8 cellular contexts compared by ENCODE assay signal in genomic region chr15:70097337-70098169, GRCh38. TPM values are rescaled to one million over a fixed set of nuclear protein-coding genes. Genes with fewer than 3 reads are reported as not detected.
A peak's percentile ranks its signal among the peaks of the same experiment; 100 is the strongest.
DNase-seq lines count a peak whose midpoint lies in the region; ATAC-seq and TF ChIP-seq lines count a peak whose summit lies in the region.

Gene TLE3 (minus strand): TSS chr15:70097917. CDS start chr15:70096798, 1,119 bp downstream.

- TF ChIP-seq CTCF in LNCaP clone FGC (IDR thresholded peaks at IDR 0.05; ENCODE audit: control insufficient read depth, extremely low read depth, insufficient read depth), result peak; percentile 68
- peak; percentile 71 for TF ChIP-seq CTCF in RWPE2 (IDR thresholded peaks at IDR 0.05; ENCODE audit: poor library complexity, severe bottlenecking)

- no peaks in the 10 kb centered on the region for H3K9me3 Mint-ChIP-seq in natural killer cell treated with Interleukin-12 subunit alpha and Interleukin-12 subunit beta and Interleukin-15 and Interleukin-18, amount 100 ng/mL, for 72 hours
- H3K9me3 Mint-ChIP-seq in stimulated activated naive CD8-positive, alpha-beta T cell treated with anti-CD3 and anti-CD28 coated beads, Interleukin-15, Interleukin-2, amounts not matched to agents 100 ng/mL and 50 ng/mL, for 24 hours, result no peaks in the 10 kb centered on the region

- peaks cover 45 to 59% of the 10 kb centered on the region in 2 donors for H3K4me1 Mint-ChIP-seq in natural killer cell treated with Interleukin-12 subunit alpha and Interleukin-12 subunit beta and Interleukin-15 and Interleukin-18, amount 100 ng/mL, for 72 hours (ENCODE audit: low read depth in 2 of 2)
- H3K4me1 Mint-ChIP-seq in stimulated activated naive CD8-positive, alpha-beta T cell treated with anti-CD3 and anti-CD28 coated beads, Interleukin-15, Interleukin-2, amounts not matched to agents 100 ng/mL and 50 ng/mL, for 24 hours (ENCODE audit: low read depth), result peaks cover 57% of the 10 kb centered on the region

- peak within 1 kb of the TSS; percentile 65 for H3K27ac ChIP-seq in RWPE2 (ENCODE audit: poor library complexity, severe bottlenecking)

- H3K9me3 ChIP-seq in RWPE2 (ENCODE audit: severe bottlenecking), result no peaks in the 10 kb centered on the region

- peaks cover 24% of the 10 kb centered on the region for H3K36me3 ChIP-seq in RWPE2 (ENCODE audit: low read depth)

- H3K27me3 Mint-ChIP-seq in natural killer cell treated with Interleukin-12 subunit alpha and Interleukin-12 subunit beta and Interleukin-15 and Interleukin-18, amount 100 ng/mL, for 72 hours, result peaks cover 2 to 14% of the 10 kb centered on the region in 2 donors
- peaks cover 13% of the 10 kb centered on the region for H3K27me3 Mint-ChIP-seq in stimulated activated naive CD8-positive, alpha-beta T cell treated with anti-CD3 and anti-CD28 coated beads, Interleukin-15, Interleukin-2, amounts not matched to agents 100 ng/mL and 50 ng/mL, for 24 hours

- DNase-seq in EL, result peak; percentile 96
- peak; percentile 94 for DNase-seq in GOT3 (lab: John Stamatoyannopoulos, UW)
- DNase-seq in LNCaP clone FGC (ENCODE audit: low read depth), result peak; percentile 95
- DNase-seq in RWPE2 (ENCODE audit: low spot score), result peak; percentile 100
- peak; percentile 98 for DNase-seq in activated T-helper 9 cell treated with anti-CD3 and anti-CD28 coated beads, Interleukin-2, amount 50 U/mL, for 16 hours (ENCODE audit: low read depth)
- peak; percentile 98 for DNase-seq in fibroblast of peridontal ligament (ENCODE audit: extremely low read depth)
- peak; percentile 99 for DNase-seq in natural killer cell treated with Interleukin-12 subunit alpha and Interleukin-12 subunit beta and Interleukin-15 and Interleukin-18, amount 100 ng/mL, for 72 hours (ENCODE audit: low spot score)

- H3K36me3 Mint-ChIP-seq in natural killer cell treated with Interleukin-12 subunit alpha and Interleukin-12 subunit beta and Interleukin-15 and Interleukin-18, amount 100 ng/mL, for 72 hours, result peaks cover 18% of the 10 kb centered on the region
- H3K36me3 Mint-ChIP-seq in stimulated activated naive CD8-positive, alpha-beta T cell treated with anti-CD3 and anti-CD28 coated beads, Interleukin-15, Interleukin-2, amounts not matched to agents 100 ng/mL and 50 ng/mL, for 24 hours (ENCODE audit: low read depth), result peaks cover 23% of the 10 kb centered on the region

- H3K4me1 ChIP-seq in RWPE2 (ENCODE audit: insufficient read depth, poor library complexity, severe bottlenecking), result peaks cover 31% of the 10 kb centered on the region

- H3K4me3 Mint-ChIP-seq in natural killer cell treated with Interleukin-12 subunit alpha and Interleukin-12 subunit beta and Interleukin-15 and Interleukin-18, amount 100 ng/mL, for 72 hours, result peak within 1 kb of the TSS; percentile 99
- H3K4me3 Mint-ChIP-seq in stimulated activated naive CD8-positive, alpha-beta T cell treated with anti-CD3 and anti-CD28 coated beads, Interleukin-15, Interleukin-2, amounts not matched to agents 100 ng/mL and 50 ng/mL, for 24 hours, result peak within 1 kb of the TSS; percentile 99

- peak within 1 kb of the TSS; percentile 88 to 91 for H3K27ac Mint-ChIP-seq in natural killer cell treated with Interleukin-12 subunit alpha and Interleukin-12 subunit beta and Interleukin-15 and Interleukin-18, amount 100 ng/mL, for 72 hours
- peak within 1 kb of the TSS; percentile 93 for H3K27ac Mint-ChIP-seq in stimulated activated naive CD8-positive, alpha-beta T cell treated with anti-CD3 and anti-CD28 coated beads, Interleukin-15, Interleukin-2, amounts not matched to agents 100 ng/mL and 50 ng/mL, for 24 hours

- H3K4me3 ChIP-seq in LNCaP clone FGC (ENCODE audit: low read depth, low read length) (peak within 1 kb of the TSS; percentile 95), RWPE2 (ENCODE audit: severe bottlenecking) (peak within 1 kb of the TSS; percentile 84)

- peak; percentile 65 for ATAC-seq in RWPE2 (ENCODE audit: low read depth)
- ATAC-seq in natural killer cell treated with Interleukin-12 subunit alpha and Interleukin-12 subunit beta and Interleukin-15 and Interleukin-18, amount 100 ng/mL, for 72 hours, result peak; percentile 78 to 83

- peaks cover 8% of the 10 kb centered on the region for H3K27me3 ChIP-seq in RWPE2 (ENCODE audit: insufficient read depth, poor library complexity, severe bottlenecking)

RNA-seq across cellular contexts. Expression of gene TLE3, which starts in this region (rescaled TPM):
- total RNA-seq in natural killer cell treated with Interleukin-12 subunit alpha and Interleukin-12 subunit beta and Interleukin-15 and Interleukin-18, amount 100 ng/mL, for 72 hours, result 100 to 1,000 TPM in 1 of 2 donors, 10 to 100 TPM in 1; 57.6 to 128 TPM

Comparison
In these comparisons a context has a peak if more than half of its experiments do, and no peak if none do; other contexts are left out.
1. Peak in every context shown above with its lines: DNase-seq, ATAC-seq, H3K4me3 ChIP-seq and H3K27ac ChIP-seq.